9 cellular contexts compared by ENCODE assay signal in genomic region chr10:73094249-73094850, GRCh38. TPM values are rescaled to one million over a fixed set of nuclear protein-coding genes. Genes with fewer than 3 reads are reported as not detected.
DNase-seq lines count a peak whose midpoint lies in the region; ATAC-seq and TF ChIP-seq lines count a peak whose summit lies in the region.
"Had no signal": no experiment of that assay in that cellular context is flagged by ENCODE, and none has a peak within 500 bp of the region (broad histone marks: within the 10 kb centered on the region; RNA-seq: fewer than 3 reads in every experiment).

No MANE protein-coding gene starts in this region.

- DNase-seq in right atrium auricular region (ENCODE audit: low spot score) (no peak), cardiac septum (ENCODE audit: low spot score) (no peak), kidney tubule cell (ENCODE audit: low spot score) (peak; percentile 16), upper lobe of right lung (no peak), ovary (no peak), NCI-H82 treated with DMSO at 0.1 percent for 48 hours (lab: John Stamatoyannopoulos, UW; ENCODE audit: unreplicated experiment) (no peak)
- DNase-seq in activated naive CD8-positive, alpha-beta T cell treated with anti-CD3 and anti-CD28 coated beads, Interleukin-2, amount 10 ng/mL, durations not matched to agents 7 days and 5 days, result no peak
- DNase-seq: NCI-H1694 treated with DMSO at 0.1 percent for 48 hours had no signal

- no peak for TF ChIP-seq EP300 in ovary (IDR thresholded peaks at IDR 0.05)

- H3K27ac ChIP-seq in right atrium auricular region, result peak overlapping the region; percentile 96 to 98
- peak overlapping the region; percentile 87 for H3K27ac ChIP-seq in upper lobe of right lung
- no peak overlapping the region for H3K27ac ChIP-seq in ovary

- H3K9me3 Mint-ChIP-seq in activated naive CD8-positive, alpha-beta T cell treated with anti-CD3 and anti-CD28 coated beads, Interleukin-2, amount 10 ng/mL, durations not matched to agents 7 days and 5 days, result no peaks in the 10 kb centered on the region

- no peaks in the 10 kb centered on the region for H3K9me3 ChIP-seq in right atrium auricular region
- H3K9me3 ChIP-seq in upper lobe of right lung, result no peaks in the 10 kb centered on the region
- no peaks in the 10 kb centered on the region for H3K9me3 ChIP-seq in ovary

- H3K36me3 ChIP-seq in right atrium auricular region (no peaks in the 10 kb centered on the region), upper lobe of right lung (no peaks in the 10 kb centered on the region), ovary (no peaks in the 10 kb centered on the region)

- peaks cover 10% of the 10 kb centered on the region for H3K36me3 Mint-ChIP-seq in activated naive CD8-positive, alpha-beta T cell treated with anti-CD3 and anti-CD28 coated beads, Interleukin-2, amount 10 ng/mL, durations not matched to agents 7 days and 5 days

- TF ChIP-seq POLR2A in ovary (IDR thresholded peaks at IDR 0.05), result no peak

- peak overlapping the region; percentile 91 for H3K4me3 Mint-ChIP-seq in activated naive CD8-positive, alpha-beta T cell treated with anti-CD3 and anti-CD28 coated beads, Interleukin-2, amount 10 ng/mL, durations not matched to agents 7 days and 5 days

- H3K4me1 ChIP-seq in right atrium auricular region (peaks cover 0 to 26% of the 10 kb centered on the region in 2 donors), upper lobe of right lung (peaks cover 10% of the 10 kb centered on the region), ovary (ENCODE audit: insufficient read depth) (peaks cover 7% of the 10 kb centered on the region)

- no peaks in the 10 kb centered on the region for H3K27me3 ChIP-seq in right atrium auricular region
- H3K27me3 ChIP-seq in upper lobe of right lung, result no peaks in the 10 kb centered on the region
- no peaks in the 10 kb centered on the region for H3K27me3 ChIP-seq in ovary

- H3K27me3 Mint-ChIP-seq in activated naive CD8-positive, alpha-beta T cell treated with anti-CD3 and anti-CD28 coated beads, Interleukin-2, amount 10 ng/mL, durations not matched to agents 7 days and 5 days, result no peaks in the 10 kb centered on the region

- peak overlapping the region; percentile 34 for H3K27ac Mint-ChIP-seq in activated naive CD8-positive, alpha-beta T cell treated with anti-CD3 and anti-CD28 coated beads, Interleukin-2, amount 10 ng/mL, durations not matched to agents 7 days and 5 days

- peaks cover 31% of the 10 kb centered on the region for H3K4me1 Mint-ChIP-seq in activated naive CD8-positive, alpha-beta T cell treated with anti-CD3 and anti-CD28 coated beads, Interleukin-2, amount 10 ng/mL, durations not matched to agents 7 days and 5 days

- no peak for TF ChIP-seq CTCF in right atrium auricular region (IDR thresholded peaks at IDR 0.05)
- TF ChIP-seq CTCF in upper lobe of right lung (IDR thresholded peaks at IDR 0.05), result no peak
- no peak for TF ChIP-seq CTCF in ovary (IDR thresholded peaks at IDR 0.05)

- POLR2A ChIA-PET in activated naive CD8-positive, alpha-beta T cell treated with anti-CD3 and anti-CD28 coated beads, Interleukin-2, amount 10 ng/mL, durations not matched to agents 7 days and 5 days (lab: Charles Lee), result interaction anchor here (0.6 to 3.8 kb wide), 4 partner anchors 15 to 401 kb away, joined by 3 to 32 read pairs (median 4); partner anchors contain the start of genes DNAJC9 and NUDT13

- 11 to 20% (median 11%) methylated on average over 2 of the region's 2 CpGs for WGBS in ovary, 3 donors

- H3K4me3 ChIP-seq in right atrium auricular region (peak overlapping the region; percentile 67 to 92), upper lobe of right lung (peak overlapping the region; percentile 87), ovary (no peak overlapping the region)

- ATAC-seq in activated naive CD8-positive, alpha-beta T cell treated with anti-CD3 and anti-CD28 coated beads, Interleukin-2, amount 10 ng/mL, durations not matched to agents 7 days and 5 days (ENCODE audit: low read depth), result no peak
- ATAC-seq in upper lobe of right lung, result no peak
- no peak for ATAC-seq in HG03025 (IDR thresholded peaks at IDR 0.05; ENCODE audit: low FRiP score, unreplicated experiment)

- intact Hi-C loops in cardiac septum (cut with DNase I) (no loop called here), upper lobe of right lung (cut with DNase I) (no loop called here), ovary (cut with DNase I) (no loop called here)

RNA-seq across cellular contexts. Expression of gene P4HA1, which starts 2.3 kb away (rescaled TPM):
- 10 to 100 TPM; 29.5 to 45.4 TPM for total RNA-seq in right atrium auricular region
- 54.8 TPM for total RNA-seq in cardiac septum
- 10 to 100 TPM; 47.3 to 51.2 TPM for total RNA-seq in activated naive CD8-positive, alpha-beta T cell treated with anti-CD3 and anti-CD28 coated beads, Interleukin-2, amount 10 ng/mL, durations not matched to agents 7 days and 5 days
- 51.8 TPM for total RNA-seq in upper lobe of right lung
- 10 to 100 TPM; 28.3 to 74.9 (median 39.7) TPM for total RNA-seq in ovary
- polyA plus RNA-seq in ovary, result 10 to 100 TPM; 20.5 to 44.7 TPM

RNA-seq across cellular contexts. Expression of gene NUDT13, which starts 15.9 kb away (rescaled TPM):
- 1 to 10 TPM in 1 of 2 donors, under 1 TPM in 1; 0.90 to 1.5 TPM for total RNA-seq in right atrium auricular region
- total RNA-seq in cardiac septum, result 2.4 TPM
- 1 to 10 TPM; 2.1 to 2.8 TPM for total RNA-seq in activated naive CD8-positive, alpha-beta T cell treated with anti-CD3 and anti-CD28 coated beads, Interleukin-2, amount 10 ng/mL, durations not matched to agents 7 days and 5 days
- total RNA-seq in upper lobe of right lung, result 2.3 TPM
- 1 to 10 TPM in 6 of 7 donors, under 1 TPM in 1; 0.86 to 1.9 (median 1.5) TPM for total RNA-seq in ovary
- polyA plus RNA-seq in ovary, result 1 to 10 TPM; 1.9 to 2.6 TPM

Comparison
In these comparisons a context has a peak if more than half of its experiments do, and no peak if none do; other contexts are left out.
1. H3K27ac ChIP-seq: peak in right atrium auricular region (2 of 2) and upper lobe of right lung (single experiment); none in ovary (0 of 2).